2 cellular contexts compared by ENCODE assay signal in the genomic region with DNA sequence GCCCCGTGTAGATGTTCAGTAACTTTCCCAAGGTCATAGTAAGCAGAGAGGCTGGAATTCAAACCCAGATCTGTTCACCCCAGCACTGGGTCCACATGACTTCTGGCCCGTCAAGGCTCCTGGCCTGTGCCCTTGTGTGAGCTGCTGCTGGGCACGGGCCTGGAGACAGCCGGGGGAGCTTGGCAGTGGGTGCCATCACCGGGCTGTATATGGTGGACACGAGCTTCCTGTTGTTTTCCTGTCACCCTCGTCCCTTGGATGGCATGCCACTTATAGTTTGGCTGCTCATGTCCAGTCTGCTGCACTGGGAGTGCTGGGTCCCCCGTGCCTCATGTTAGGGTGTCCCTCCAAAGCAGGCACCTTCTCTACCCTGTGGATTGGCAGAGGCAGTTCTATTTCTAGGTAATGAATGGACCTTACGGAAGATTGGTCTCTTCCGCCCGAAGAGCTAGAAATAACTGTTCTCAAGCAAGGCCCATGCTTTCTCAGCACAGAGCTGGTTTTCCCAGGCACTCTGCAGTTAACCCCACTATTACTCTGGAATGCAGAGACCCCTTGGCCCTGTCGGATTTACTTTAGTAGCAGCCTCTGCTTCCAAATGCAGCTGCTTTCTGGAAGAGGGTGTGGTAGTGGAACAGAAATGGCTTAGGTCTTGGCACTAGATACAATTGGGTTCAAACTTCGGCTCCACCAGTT.
TF ChIP-seq lines count a peak whose summit lies in the region.

No MANE protein-coding gene starts in this region.

TF ChIP-seq in HepG2, 621 proteins besides CTCF, POLR2A, EP300 and RAD21:
- TF ChIP-seq, protein P1, sequence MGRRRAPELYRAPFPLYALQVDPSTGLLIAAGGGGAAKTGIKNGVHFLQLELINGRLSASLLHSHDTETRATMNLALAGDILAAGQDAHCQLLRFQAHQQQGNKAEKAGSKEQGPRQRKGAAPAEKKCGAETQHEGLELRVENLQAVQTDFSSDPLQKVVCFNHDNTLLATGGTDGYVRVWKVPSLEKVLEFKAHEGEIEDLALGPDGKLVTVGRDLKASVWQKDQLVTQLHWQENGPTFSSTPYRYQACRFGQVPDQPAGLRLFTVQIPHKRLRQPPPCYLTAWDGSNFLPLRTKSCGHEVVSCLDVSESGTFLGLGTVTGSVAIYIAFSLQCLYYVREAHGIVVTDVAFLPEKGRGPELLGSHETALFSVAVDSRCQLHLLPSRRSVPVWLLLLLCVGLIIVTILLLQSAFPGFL (CRISPR knock-in tag; IDR thresholded peaks at IDR 0.05), result no peak
- peak; percentile 66; the same call in 1 of the 2 replicates for TF ChIP-seq ZNF629 (CRISPR knock-in tag; conservative IDR thresholded peaks at IDR 0.05)

TF ChIP-seq in WTC11, 78 proteins besides CTCF, POLR2A, EP300 and RAD21 (continued from another document):
- TF ChIP-seq, protein P2, sequence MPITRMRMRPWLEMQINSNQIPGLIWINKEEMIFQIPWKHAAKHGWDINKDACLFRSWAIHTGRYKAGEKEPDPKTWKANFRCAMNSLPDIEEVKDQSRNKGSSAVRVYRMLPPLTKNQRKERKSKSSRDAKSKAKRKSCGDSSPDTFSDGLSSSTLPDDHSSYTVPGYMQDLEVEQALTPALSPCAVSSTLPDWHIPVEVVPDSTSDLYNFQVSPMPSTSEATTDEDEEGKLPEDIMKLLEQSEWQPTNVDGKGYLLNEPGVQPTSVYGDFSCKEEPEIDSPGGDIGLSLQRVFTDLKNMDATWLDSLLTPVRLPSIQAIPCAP (CRISPR knock-in tag; IDR thresholded peaks at IDR 0.05), result no peak
- TF ChIP-seq, protein P3, sequence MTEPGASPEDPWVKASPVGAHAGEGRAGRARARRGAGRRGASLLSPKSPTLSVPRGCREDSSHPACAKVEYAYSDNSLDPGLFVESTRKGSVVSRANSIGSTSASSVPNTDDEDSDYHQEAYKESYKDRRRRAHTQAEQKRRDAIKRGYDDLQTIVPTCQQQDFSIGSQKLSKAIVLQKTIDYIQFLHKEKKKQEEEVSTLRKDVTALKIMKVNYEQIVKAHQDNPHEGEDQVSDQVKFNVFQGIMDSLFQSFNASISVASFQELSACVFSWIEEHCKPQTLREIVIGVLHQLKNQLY (CRISPR knock-in tag; IDR thresholded peaks at IDR 0.05), result no peak
- TF ChIP-seq, protein P4, sequence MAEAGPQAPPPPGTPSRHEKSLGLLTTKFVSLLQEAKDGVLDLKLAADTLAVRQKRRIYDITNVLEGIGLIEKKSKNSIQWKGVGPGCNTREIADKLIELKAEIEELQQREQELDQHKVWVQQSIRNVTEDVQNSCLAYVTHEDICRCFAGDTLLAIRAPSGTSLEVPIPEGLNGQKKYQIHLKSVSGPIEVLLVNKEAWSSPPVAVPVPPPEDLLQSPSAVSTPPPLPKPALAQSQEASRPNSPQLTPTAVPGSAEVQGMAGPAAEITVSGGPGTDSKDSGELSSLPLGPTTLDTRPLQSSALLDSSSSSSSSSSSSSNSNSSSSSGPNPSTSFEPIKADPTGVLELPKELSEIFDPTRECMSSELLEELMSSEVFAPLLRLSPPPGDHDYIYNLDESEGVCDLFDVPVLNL (CRISPR knock-in tag; IDR thresholded peaks at IDR 0.05; ENCODE audit: borderline replicate concordance, low read depth), result no peak
- TF ChIP-seq, protein P5, sequence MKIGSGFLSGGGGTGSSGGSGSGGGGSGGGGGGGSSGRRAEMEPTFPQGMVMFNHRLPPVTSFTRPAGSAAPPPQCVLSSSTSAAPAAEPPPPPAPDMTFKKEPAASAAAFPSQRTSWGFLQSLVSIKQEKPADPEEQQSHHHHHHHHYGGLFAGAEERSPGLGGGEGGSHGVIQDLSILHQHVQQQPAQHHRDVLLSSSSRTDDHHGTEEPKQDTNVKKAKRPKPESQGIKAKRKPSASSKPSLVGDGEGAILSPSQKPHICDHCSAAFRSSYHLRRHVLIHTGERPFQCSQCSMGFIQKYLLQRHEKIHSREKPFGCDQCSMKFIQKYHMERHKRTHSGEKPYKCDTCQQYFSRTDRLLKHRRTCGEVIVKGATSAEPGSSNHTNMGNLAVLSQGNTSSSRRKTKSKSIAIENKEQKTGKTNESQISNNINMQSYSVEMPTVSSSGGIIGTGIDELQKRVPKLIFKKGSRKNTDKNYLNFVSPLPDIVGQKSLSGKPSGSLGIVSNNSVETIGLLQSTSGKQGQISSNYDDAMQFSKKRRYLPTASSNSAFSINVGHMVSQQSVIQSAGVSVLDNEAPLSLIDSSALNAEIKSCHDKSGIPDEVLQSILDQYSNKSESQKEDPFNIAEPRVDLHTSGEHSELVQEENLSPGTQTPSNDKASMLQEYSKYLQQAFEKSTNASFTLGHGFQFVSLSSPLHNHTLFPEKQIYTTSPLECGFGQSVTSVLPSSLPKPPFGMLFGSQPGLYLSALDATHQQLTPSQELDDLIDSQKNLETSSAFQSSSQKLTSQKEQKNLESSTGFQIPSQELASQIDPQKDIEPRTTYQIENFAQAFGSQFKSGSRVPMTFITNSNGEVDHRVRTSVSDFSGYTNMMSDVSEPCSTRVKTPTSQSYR (CRISPR knock-in tag; IDR thresholded peaks at IDR 0.05), result no peak
- no peak for TF ChIP-seq ZNF416 (CRISPR knock-in tag; IDR thresholded peaks at IDR 0.05)
- TF ChIP-seq GTF2I (CRISPR knock-in tag; conservative IDR thresholded peaks at IDR 0.05), result no peak
- TF ChIP-seq ETV6 (CRISPR knock-in tag; IDR thresholded peaks at IDR 0.05), result no peak
- no peak for TF ChIP-seq ATF1 (CRISPR knock-in tag; IDR thresholded peaks at IDR 0.05)
- TF ChIP-seq, protein P6, sequence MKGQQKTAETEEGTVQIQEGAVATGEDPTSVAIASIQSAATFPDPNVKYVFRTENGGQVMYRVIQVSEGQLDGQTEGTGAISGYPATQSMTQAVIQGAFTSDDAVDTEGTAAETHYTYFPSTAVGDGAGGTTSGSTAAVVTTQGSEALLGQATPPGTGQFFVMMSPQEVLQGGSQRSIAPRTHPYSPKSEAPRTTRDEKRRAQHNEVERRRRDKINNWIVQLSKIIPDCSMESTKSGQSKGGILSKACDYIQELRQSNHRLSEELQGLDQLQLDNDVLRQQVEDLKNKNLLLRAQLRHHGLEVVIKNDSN (CRISPR knock-in tag; IDR thresholded peaks at IDR 0.05), result no peak
- TF ChIP-seq, protein P7, sequence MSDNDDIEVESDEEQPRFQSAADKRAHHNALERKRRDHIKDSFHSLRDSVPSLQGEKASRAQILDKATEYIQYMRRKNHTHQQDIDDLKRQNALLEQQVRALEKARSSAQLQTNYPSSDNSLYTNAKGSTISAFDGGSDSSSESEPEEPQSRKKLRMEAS (CRISPR knock-in tag; IDR thresholded peaks at IDR 0.05), result no peak
TF ChIP-seq in WTC11: peak in this region for 0.
